In genomic region chr2:16010011-16010410, GRCh38 we compare ENCODE assay signal across 32 cellular contexts.
DNase-seq lines count a peak whose midpoint lies in the region; ATAC-seq, FAIRE-seq and TF ChIP-seq lines count a peak whose summit lies in the region.
"Had no signal": no experiment of that assay in that cellular context is flagged by ENCODE, and none has a peak within 500 bp of the region (broad histone marks: within the 10 kb centered on the region; RNA-seq: fewer than 3 reads in every experiment).

No MANE protein-coding gene starts in this region.

- CTCF ChIA-PET in H1 (lab: Charles Lee; ENCODE audit: partially characterized antibody): interaction anchor here (0.7 kb wide), 1 partner anchor 368 kb away, joined by 3 read pairs; no protein-coding TSS in a partner anchor

- H4K8ac ChIP-seq in H1 (ENCODE audit: extremely low read depth, insufficient read depth, low read length): no peak overlapping the region

- H4K5ac ChIP-seq in H1 (ENCODE audit: insufficient read length, low read depth, low read length): no peak overlapping the region

- H3K27ac ChIP-seq in H1 (ENCODE audit: low read depth, low read length): no peak overlapping the region
- no peak overlapping the region for H3K27ac ChIP-seq in substantia nigra (ENCODE audit: low read depth, low read length, poor library complexity, severe bottlenecking)
- H3K27ac ChIP-seq: 22Rv1; A549; BLaER1; BLaER1 treated with 17β-estradiol and CSF1 and Interleukin-3, amounts not matched to agents 10 nM and 100 nM; C4-2B had no signal

- no peak overlapping the region for H2BK120ac ChIP-seq in H1 (replicated peaks; ENCODE audit: low read depth, low read length)

- no peaks in the 10 kb centered on the region for H4K20me1 ChIP-seq in H1 (replicated peaks in 1 of 2; ENCODE audit: control insufficient read depth in 1 of 2, insufficient read depth in 2 of 2, low read length in 2 of 2)
- H4K20me1 ChIP-seq: BLaER1; BLaER1 treated with 17β-estradiol and CSF1 and Interleukin-3, amounts not matched to agents 10 nM and 100 nM had no signal

- H3K4me3 ChIP-seq in BE2C (ENCODE audit: low read depth, low read length) (no peak overlapping the region), H1 (ENCODE audit: extremely low read depth in 1 of 4, insufficient read depth in 2 of 4, low read depth in 3 of 4, low read length in 4 of 4) (no peak overlapping the region), lower leg skin (ENCODE audit: low read depth, poor library complexity, severe bottlenecking) (no peak overlapping the region)
- H3K4me3 ChIP-seq: A549; BLaER1; BLaER1 treated with 17β-estradiol and CSF1 and Interleukin-3, amounts not matched to agents 10 nM and 100 nM had no signal

- H3K9me3 ChIP-seq in BE2C: peaks cover 18% of the 10 kb centered on the region
- H3K9me3 ChIP-seq in H1 (ENCODE audit: insufficient read depth in 2 of 2, low read depth in 1 of 2, low read length in 1 of 2): no peaks in the 10 kb centered on the region
- H3K9me3 ChIP-seq: A549; BLaER1; BLaER1 treated with 17β-estradiol and CSF1 and Interleukin-3, amounts not matched to agents 10 nM and 100 nM; Caco-2 had no signal

- H3K27me3 ChIP-seq in BE2C (peaks cover 26% of the 10 kb centered on the region), H1 (replicated peaks in 1 of 4; ENCODE audit: control insufficient read depth in 3 of 4, extremely low read depth in 1 of 4, insufficient read depth in 3 of 4, low read length in 3 of 4) (peaks cover 0 to 4% (median 2%) of the 10 kb centered on the region in 4 experiments; a peak in 1 of 7 replicates)
- H3K27me3 ChIP-seq: BLaER1; BLaER1 treated with 17β-estradiol and CSF1 and Interleukin-3, amounts not matched to agents 10 nM and 100 nM had no signal

- no peak overlapping the region for H2BK15ac ChIP-seq in H1 (ENCODE audit: low read length)

- H3K56ac ChIP-seq in H1 (replicated peaks; ENCODE audit: insufficient read length, low read depth, low read length): no peak overlapping the region

- H3K14ac ChIP-seq in H1 (ENCODE audit: insufficient read length): no peak overlapping the region

- TF ChIP-seq EP300 in H1 (IDR thresholded peaks at IDR 0.05; ENCODE audit: borderline replicate concordance in 1 of 2, low read depth in 2 of 2, low read length in 2 of 2): no peak

- H2BK12ac ChIP-seq in H1 (ENCODE audit: low read depth, low read length): no peak overlapping the region

- no peak for ATAC-seq in sciatic nerve
- ATAC-seq: A549; CD8-positive, alpha-beta T cell had no signal

- DNase-seq in BE2C (peak; percentile 89), SK-N-DZ (ENCODE audit: low spot score) (peak; percentile 93), H1 (ENCODE audit: low read depth in 1 of 2, low spot score in 2 of 2) (no peak), substantia nigra (lab: John Stamatoyannopoulos, UW) (no peak), sciatic nerve (ENCODE audit: low spot score) (no peak), lower leg skin (ENCODE audit: low spot score in 2 of 2) (no peak)
- DNase-seq: 8988T; ACHN; AML-193; C1 segment of cervical spinal cord; Caco-2; Calu3; CD4-positive, alpha-beta memory T cell; CD4-positive, alpha-beta T cell; CD4-positive, CD25-positive, alpha-beta regulatory T cell; CD8-positive, alpha-beta memory T cell; CD8-positive, alpha-beta T cell; COR-L47; DMS 273 treated with DMSO at 0.1 percent for 48 hours; DMS153; DMS53; DMS79; DMS79 treated with DMSO at 0.1 percent for 48 hours; DND-41; EL had no signal

- H3K9ac ChIP-seq in H1 (replicated peaks in 1 of 4; ENCODE audit: extremely low read depth in 1 of 4, low read depth in 3 of 4, low read length in 3 of 4): no peak overlapping the region
- H3K9ac ChIP-seq: BLaER1; BLaER1 treated with 17β-estradiol and CSF1 and Interleukin-3, amounts not matched to agents 10 nM and 100 nM had no signal

- TF ChIP-seq CTCF in BE2C (IDR thresholded peaks at IDR 0.05; ENCODE audit: low read depth, low read length) (no peak), H1 (IDR thresholded peaks at IDR 0.05; ENCODE audit: control extremely low read depth in 1 of 3, insufficient read depth in 1 of 3, low read depth in 1 of 3, low read length in 3 of 3) (no peak), lower leg skin (IDR thresholded peaks at IDR 0.05) (no peak)

- 94% methylated on average over 3 of the region's 3 CpGs; no CpG with 5 or more reads in 1 of the 2 experiments for WGBS in H1 (ENCODE audit: extremely low coverage in 1 of 2, insufficient coverage in 1 of 2, insufficient read length in 1 of 2, insufficient replicate concordance in 2 of 2, low coverage in 1 of 2, low lambda C conversion rate in 2 of 2, missing lambda C conversion rate in 1 of 2), 2 experiments
- WGBS in lower leg skin, 2 donors: 67 to 80% methylated on average over 3 of the region's 3 CpGs

- H3K4ac ChIP-seq in H1 (replicated peaks; ENCODE audit: insufficient read length, low read depth, low read length): no peak overlapping the region

- no peak overlapping the region for H2AFZ ChIP-seq in H1 (ENCODE audit: low read length)

- H2BK5ac ChIP-seq in H1 (ENCODE audit: low read depth, low read length): no peak overlapping the region

- H3K79me1 ChIP-seq in H1 (ENCODE audit: low read depth, low read length): no peaks in the 10 kb centered on the region; the same call in 1 of the 2 replicates

- no peak for FAIRE-seq in H1 (lab: Jason Lieb, UNC)
- FAIRE-seq: A204.1, A549, D721Med had no signal

- 0 out of 2 replicates have a peak overlapping the region, but pooled peaks have one; percentile 48 for H2BK20ac ChIP-seq in H1 (ENCODE audit: low read length)

- H3K79me2 ChIP-seq in H1 (ENCODE audit: control insufficient read depth in 1 of 2, insufficient read depth in 2 of 2, low read length in 2 of 2): no peaks in the 10 kb centered on the region

- no peak overlapping the region for H2AK5ac ChIP-seq in H1 (ENCODE audit: low read depth, low read length)

- TF ChIP-seq POLR2A in H1 (IDR thresholded peaks at IDR 0.05; ENCODE audit: control extremely low read depth in 1 of 2, low read depth in 2 of 2, low read length in 2 of 2): no peak
- TF ChIP-seq POLR2A in lower leg skin (IDR thresholded peaks at IDR 0.05): no peak

- no peak overlapping the region for H3K18ac ChIP-seq in H1 (ENCODE audit: extremely low read depth, low read length)

- no peak for TF ChIP-seq RAD21 in H1 (IDR thresholded peaks at IDR 0.05 in 1 of 2, conservative IDR thresholded peaks at IDR 0.05 in 1 of 2; ENCODE audit: low read depth in 2 of 2, low read length in 2 of 2)

- H3K36me3 ChIP-seq in BE2C: no peaks in the 10 kb centered on the region
- H3K36me3 ChIP-seq in H1 (ENCODE audit: control insufficient read depth in 2 of 4, insufficient read depth in 4 of 4, low read length in 3 of 4): no peaks in the 10 kb centered on the region
- H3K36me3 ChIP-seq: BLaER1; BLaER1 treated with 17β-estradiol and CSF1 and Interleukin-3, amounts not matched to agents 10 nM and 100 nM had no signal

- no peak overlapping the region for H3K4me2 ChIP-seq in H1 (ENCODE audit: insufficient read depth in 1 of 2, low read depth in 2 of 2, low read length in 2 of 2)
- H3K4me2 ChIP-seq: A549; BLaER1; BLaER1 treated with 17β-estradiol and CSF1 and Interleukin-3, amounts not matched to agents 10 nM and 100 nM had no signal

- H3K4me1 ChIP-seq in BE2C (no peaks in the 10 kb centered on the region), H1 (replicated peaks in 1 of 4; ENCODE audit: control insufficient read depth in 3 of 4, insufficient read depth in 4 of 4, low read length in 3 of 4) (peaks cover 14 to 23% (median 14%) of the 10 kb centered on the region in 4 experiments)
- H3K4me1 ChIP-seq: BLaER1 had no signal

- intact Hi-C loops in sciatic nerve (cut with DNase I): no loop called here
- intact Hi-C loops in lower leg skin (cut with DNase I; ENCODE audit: low total_unique reads): no loop called here

- H4K91ac ChIP-seq in H1 (replicated peaks; ENCODE audit: insufficient read length, low read length): no peak overlapping the region

- POLR2A ChIA-PET in H1 (lab: Charles Lee; ENCODE audit: partially characterized antibody): no interaction called here

- H3K23ac ChIP-seq in H1 (ENCODE audit: insufficient read length): no peak overlapping the region

- H3K23me2 ChIP-seq in H1 (ENCODE audit: low read depth, low read length): peaks cover 3% of the 10 kb centered on the region; the same call in 1 of the 2 replicates

TF ChIP-seq in H1, 55 proteins besides CTCF, POLR2A, EP300 and RAD21 (continues in another document):
- TF ChIP-seq E2F6 (IDR thresholded peaks at IDR 0.05): no peak
- no peak for TF ChIP-seq BCL11A (IDR thresholded peaks at IDR 0.05; ENCODE audit: low read depth in 2 of 2, low read length in 2 of 2)
- TF ChIP-seq CHD1 (IDR thresholded peaks at IDR 0.05; ENCODE audit: low read depth, low read length): no peak
- TF ChIP-seq SRF (IDR thresholded peaks at IDR 0.05; ENCODE audit: low read depth, low read length): no peak
- TF ChIP-seq BACH1 (IDR thresholded peaks at IDR 0.05; ENCODE audit: low read length): no peak
- no peak for TF ChIP-seq JUN (IDR thresholded peaks at IDR 0.05; ENCODE audit: low read depth, low read length)
- TF ChIP-seq SIRT6 (IDR thresholded peaks at IDR 0.05; ENCODE audit: low read length): no peak
- no peak for TF ChIP-seq SIN3A (conservative IDR thresholded peaks at IDR 0.05 in 1 of 2, IDR thresholded peaks at IDR 0.05 in 1 of 2; ENCODE audit: low read depth in 1 of 2, low read length in 2 of 2)
- TF ChIP-seq RXRA (IDR thresholded peaks at IDR 0.05; ENCODE audit: insufficient read depth, low read depth, low read length): no peak
- TF ChIP-seq CEBPB (IDR thresholded peaks at IDR 0.05; ENCODE audit: low read depth, low read length): no peak
- no peak for TF ChIP-seq TEAD4 (IDR thresholded peaks at IDR 0.05; ENCODE audit: low read depth, low read length)
- TF ChIP-seq JUND (IDR thresholded peaks at IDR 0.05; ENCODE audit: low read length): no peak
- TF ChIP-seq ATF2 (IDR thresholded peaks at IDR 0.05; ENCODE audit: low read length): no peak
- TF ChIP-seq KDM5A (IDR thresholded peaks at IDR 0.05; ENCODE audit: low read length): no peak

Comparison
In these comparisons a context has a peak if more than half of its experiments do, and no peak if none do; other contexts are left out.
1. DNase-seq: peak in BE2C (single experiment) and SK-N-DZ (single experiment); none in H1 (0 of 2), substantia nigra (0 of 49), sciatic nerve (single experiment) and lower leg skin (0 of 2).